17 cellular contexts compared by ENCODE assay signal in genomic region chr6:164079275-164079600, GRCh38.
"Had no signal": no experiment of that assay in that cellular context is flagged by ENCODE, and none has a peak within 500 bp of the region (broad histone marks: within the 10 kb centered on the region; RNA-seq: fewer than 3 reads in every experiment).

No MANE protein-coding gene starts in this region.

- H3K27me3 Mint-ChIP-seq: progenitor cell of endocrine pancreas; stimulated activated naive CD8-positive, alpha-beta T cell treated with anti-CD3 and anti-CD28 coated beads, Interleukin-15, Interleukin-2, amounts not matched to agents 100 ng/mL and 50 ng/mL, for 24 hours had no signal

- H3K4me3 Mint-ChIP-seq: naive thymus-derived CD8-positive, alpha-beta T cell; nephron progenitor cell; stimulated activated memory B cell treated with anti-CD40 and anti-IgM and Interleukin-4, amounts not matched to agents 10 μg/mL and 1 μg/mL and 100 μg/mL, for 72 hours; stimulated activated naive CD8-positive, alpha-beta T cell treated with anti-CD3 and anti-CD28 coated beads, Interleukin-15, Interleukin-2, amounts not matched to agents 100 ng/mL and 50 ng/mL, for 24 hours had no signal

- ATAC-seq: foreskin keratinocyte; gastroesophageal sphincter; left colon; naive thymus-derived CD8-positive, alpha-beta T cell; stimulated activated memory B cell treated with anti-CD40 and anti-IgM and Interleukin-4, amounts not matched to agents 10 μg/mL and 1 μg/mL and 100 μg/mL, for 72 hours had no signal

- H3K9me3 Mint-ChIP-seq: nephron progenitor cell had no signal

- H3K36me3 Mint-ChIP-seq: naive thymus-derived CD8-positive, alpha-beta T cell; stimulated activated memory B cell treated with anti-CD40 and anti-IgM and Interleukin-4, amounts not matched to agents 10 μg/mL and 1 μg/mL and 100 μg/mL, for 72 hours had no signal

- DNase-seq: dermis blood vessel endothelial cell; effector memory CD4-positive, alpha-beta T cell; foreskin keratinocyte; heart left ventricle; left colon; left ventricle myocardium inferior; naive thymus-derived CD8-positive, alpha-beta T cell; nephron progenitor cell; sigmoid colon; stimulated activated CD4-positive, alpha-beta T cell treated with anti-CD3 and anti-CD28 coated beads, Interleukin-2, amount 100 ng/mL, for 24 hours; stimulated activated CD4-positive, alpha-beta T cell treated with anti-CD3 and anti-CD28 coated beads, Interleukin-4, amount 100 ng/mL, for 24 hours; thyroid gland; trophoblast cell had no signal

- H3K4me1 Mint-ChIP-seq: naive thymus-derived CD8-positive, alpha-beta T cell; stimulated activated memory B cell treated with anti-CD40 and anti-IgM and Interleukin-4, amounts not matched to agents 10 μg/mL and 1 μg/mL and 100 μg/mL, for 72 hours had no signal

- H3K27ac Mint-ChIP-seq: naive thymus-derived CD8-positive, alpha-beta T cell; nephron progenitor cell; progenitor cell of endocrine pancreas; stimulated activated memory B cell treated with anti-CD40 and anti-IgM and Interleukin-4, amounts not matched to agents 10 μg/mL and 1 μg/mL and 100 μg/mL, for 72 hours; stimulated activated naive CD8-positive, alpha-beta T cell treated with anti-CD3 and anti-CD28 coated beads, Interleukin-15, Interleukin-2, amounts not matched to agents 100 ng/mL and 50 ng/mL, for 24 hours had no signal
